ENCODE assay signal across 2 cellular contexts in the genomic region with DNA sequence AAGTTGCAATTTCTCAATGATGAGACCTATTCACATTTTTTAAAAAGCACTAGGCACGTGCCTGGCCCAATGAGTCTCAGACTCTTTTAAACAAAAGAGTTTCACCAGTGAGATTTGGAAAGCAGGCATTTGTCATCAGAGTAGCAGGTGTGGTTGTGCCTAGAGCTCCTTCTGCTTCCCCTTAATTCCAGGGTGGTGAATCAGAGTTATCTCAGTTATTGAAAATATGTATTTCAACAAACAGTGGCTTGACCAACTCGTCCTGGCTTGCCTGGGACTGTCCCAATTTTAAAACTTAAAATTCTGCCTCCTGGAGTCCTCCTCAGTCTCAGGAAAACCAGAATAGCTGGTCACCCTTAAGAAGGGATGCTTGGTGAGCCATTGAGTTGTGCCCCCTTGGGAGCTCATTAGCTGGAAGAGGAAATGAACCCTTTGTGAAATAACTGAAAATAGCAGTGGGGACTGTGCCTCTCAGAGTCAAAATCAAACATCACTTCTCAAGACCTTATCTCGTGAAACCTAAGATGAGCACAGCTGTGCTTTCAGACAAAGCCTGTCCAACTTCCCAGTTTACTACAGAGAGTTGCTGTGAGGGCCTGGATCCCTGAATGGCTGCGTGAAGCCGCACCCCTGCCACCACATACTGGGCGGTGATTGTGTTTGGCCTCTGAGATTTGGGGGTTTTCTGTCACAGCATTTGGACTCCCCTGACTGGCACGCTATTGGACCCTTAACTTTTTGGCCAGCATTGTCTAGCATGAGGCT.
TF ChIP-seq lines count a peak whose summit lies in the region.

No MANE protein-coding gene starts in this region.

TF ChIP-seq in IMR-90, 13 proteins besides CTCF, POLR2A, EP300 and RAD21:
- TF ChIP-seq USF2 (IDR thresholded peaks at IDR 0.05; ENCODE audit: low read depth, low read length), result no peak
- peak; percentile 76 for TF ChIP-seq BHLHE40 (IDR thresholded peaks at IDR 0.05; ENCODE audit: low read depth, low read length)

TF ChIP-seq in GM12878, 131 proteins besides CTCF, POLR2A, EP300 and RAD21:
- TF ChIP-seq TCF12 (IDR thresholded peaks at IDR 0.05; ENCODE audit: low read depth, low read length), result 0 out of 2 replicates have a peak, but pooled peaks have one; percentile 27
- no peak for TF ChIP-seq EGR1 (IDR thresholded peaks at IDR 0.05; ENCODE audit: borderline replicate concordance in 1 of 2, low read depth in 2 of 2, low read length in 2 of 2)
- no peak for TF ChIP-seq CHD2 (IDR thresholded peaks at IDR 0.05; ENCODE audit: borderline replicate concordance, low read depth, low read length)
- peak; percentile 78; the same call in 1 of the 2 replicates for TF ChIP-seq BCL11A (IDR thresholded peaks at IDR 0.05; ENCODE audit: low read depth, low read length)
- TF ChIP-seq DPF2 (IDR thresholded peaks at IDR 0.05), result 0 out of 2 replicates have a peak, but pooled peaks have one; percentile 43
- no peak for TF ChIP-seq NR2C1 (IDR thresholded peaks at IDR 0.05)
- TF ChIP-seq SMARCA5 (IDR thresholded peaks at IDR 0.05), result no peak
- peak in 1 of 2 experiments; percentile 36; a peak in 1 of 4 replicates for TF ChIP-seq IKZF2 (IDR thresholded peaks at IDR 0.05)
- no peak for TF ChIP-seq ZSCAN29 (IDR thresholded peaks at IDR 0.05)
- TF ChIP-seq KLF5 (IDR thresholded peaks at IDR 0.05; ENCODE audit: partially characterized antibody), result no peak
- TF ChIP-seq EED (IDR thresholded peaks at IDR 0.05; ENCODE audit: low read depth), result no peak
- peak; percentile 92 for TF ChIP-seq MTA2 (IDR thresholded peaks at IDR 0.05; ENCODE audit: low read depth)
- TF ChIP-seq MEF2B (IDR thresholded peaks at IDR 0.05; ENCODE audit: partially characterized antibody, poor library complexity, severe bottlenecking), result peak; percentile 87
- TF ChIP-seq ETV6 (conservative IDR thresholded peaks at IDR 0.05 in 1 of 2, IDR thresholded peaks at IDR 0.05 in 1 of 2; ENCODE audit: borderline replicate concordance in 1 of 2, low read depth in 1 of 2), result 0 out of 4 replicates have a peak, but pooled peaks of 1 of the 2 experiments have one; percentile 26
- TF ChIP-seq IRF5 (IDR thresholded peaks at IDR 0.05; ENCODE audit: borderline replicate concordance), result no peak
- no peak for TF ChIP-seq NBN (IDR thresholded peaks at IDR 0.05)
- peak; percentile 62; the same call in 1 of the 2 replicates for TF ChIP-seq SPI1 (IDR thresholded peaks at IDR 0.05; ENCODE audit: borderline replicate concordance, insufficient read depth, low read depth, low read length)
- TF ChIP-seq BHLHE40 (IDR thresholded peaks at IDR 0.05; ENCODE audit: borderline replicate concordance in 1 of 2, low read depth in 2 of 2, low read length in 1 of 2), result peak; percentile 74 to 83
- peak; percentile 38; the same call in 1 of the 2 replicates for TF ChIP-seq RELB (IDR thresholded peaks at IDR 0.05; ENCODE audit: low read depth)
- peak; percentile 60 for TF ChIP-seq IKZF1 (conservative IDR thresholded peaks at IDR 0.05)
- no peak for TF ChIP-seq NFXL1 (IDR thresholded peaks at IDR 0.05; ENCODE audit: borderline replicate concordance)
- peak; percentile 61 for TF ChIP-seq ZNF24 (IDR thresholded peaks at IDR 0.05)
- no peak for TF ChIP-seq POLR2AphosphoS2 (IDR thresholded peaks at IDR 0.05; ENCODE audit: low read depth, low read length)
